Comparison of ENCODE assay signal across 8 cellular contexts in the genomic region with DNA sequence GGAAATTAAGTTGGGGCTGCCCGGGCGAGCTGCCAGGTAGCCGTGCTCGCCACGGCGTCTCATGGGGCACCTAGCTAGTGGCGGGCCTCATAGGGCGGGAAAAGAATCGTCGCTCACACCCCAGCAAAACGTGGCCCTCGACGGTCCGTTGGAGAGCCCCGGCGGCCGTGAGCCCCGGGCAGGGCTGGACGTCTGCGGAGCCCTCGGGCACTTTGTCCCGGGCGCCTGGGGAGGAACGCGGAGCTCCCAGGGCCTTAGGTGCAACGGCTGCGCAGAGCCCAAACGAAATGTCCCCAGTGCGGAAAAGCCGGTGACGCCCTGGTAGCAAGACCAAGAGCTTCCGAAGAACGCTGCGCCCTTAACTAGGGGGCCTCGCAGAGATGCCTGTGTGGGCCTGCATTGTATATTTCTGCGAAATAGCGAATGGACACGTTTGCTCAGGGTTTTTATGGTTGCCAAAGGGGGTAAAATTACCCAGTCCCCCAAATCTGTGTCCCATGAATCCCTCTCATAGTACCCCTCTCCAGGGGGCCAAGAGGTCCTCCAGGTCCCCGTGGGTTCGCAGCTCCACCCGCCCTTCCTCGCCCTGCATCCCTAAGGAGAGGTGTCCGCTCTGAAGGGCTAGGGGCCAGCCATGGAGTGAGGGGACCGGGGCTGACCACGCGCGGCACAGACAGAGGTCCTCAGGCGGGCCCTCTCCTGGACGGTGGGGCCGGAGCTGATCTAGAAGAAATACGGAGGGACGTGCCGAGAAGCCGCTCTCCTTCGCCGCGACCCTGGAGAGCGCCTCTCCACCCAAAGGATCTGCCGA. TPM values are rescaled to one million over a fixed set of nuclear protein-coding genes. Genes with fewer than 3 reads are reported as not detected.
A peak's percentile ranks its signal among the peaks of the same experiment; 100 is the strongest.
DNase-seq lines count a peak whose midpoint lies in the region; ATAC-seq and TF ChIP-seq lines count a peak whose summit lies in the region.

No MANE protein-coding gene starts in this region.

- TF ChIP-seq CTCF in GM20000 (IDR thresholded peaks at IDR 0.05; ENCODE audit: extremely low read depth, missing control alignments) = no peak

- ATAC-seq in left ventricle myocardium superior = no peak
- ATAC-seq in HG03460 (IDR thresholded peaks at IDR 0.05; ENCODE audit: unreplicated experiment) = no peak
- ATAC-seq in HG02623 (IDR thresholded peaks at IDR 0.05; ENCODE audit: unreplicated experiment) = no peak
- no peak for ATAC-seq in GM19455 (IDR thresholded peaks at IDR 0.05; ENCODE audit: unreplicated experiment)

- peak overlapping the region in 8 of 21 experiments; percentile 12 to 88 (median 71) for H3K27ac ChIP-seq in skin epidermis

- intact Hi-C loops in left ventricle myocardium superior (cut with micrococcal nuclease) = loop anchor here (10.0 kb wide), 1 partner anchor 737 kb away; no protein-coding TSS in a partner anchor

- peak overlapping the region; percentile 55 to 73 (median 66) for H3K4me3 ChIP-seq in skin epidermis

- DNase-seq in GM20000 (ENCODE audit: low spot score) (peak; percentile 26), activated T-cell treated with anti-CD3 and anti-CD28 coated beads for 48 hours (ENCODE audit: low read depth) (peak; percentile 16), left ventricle myocardium superior (peak; percentile 43), COLO829 (ENCODE audit: low spot score) (no peak)

RNA-seq across cellular contexts. Expression of a gene that starts 1.0 kb away (rescaled TPM):
- total RNA-seq in left ventricle myocardium superior = 11.0 TPM
